In the genomic region with DNA sequence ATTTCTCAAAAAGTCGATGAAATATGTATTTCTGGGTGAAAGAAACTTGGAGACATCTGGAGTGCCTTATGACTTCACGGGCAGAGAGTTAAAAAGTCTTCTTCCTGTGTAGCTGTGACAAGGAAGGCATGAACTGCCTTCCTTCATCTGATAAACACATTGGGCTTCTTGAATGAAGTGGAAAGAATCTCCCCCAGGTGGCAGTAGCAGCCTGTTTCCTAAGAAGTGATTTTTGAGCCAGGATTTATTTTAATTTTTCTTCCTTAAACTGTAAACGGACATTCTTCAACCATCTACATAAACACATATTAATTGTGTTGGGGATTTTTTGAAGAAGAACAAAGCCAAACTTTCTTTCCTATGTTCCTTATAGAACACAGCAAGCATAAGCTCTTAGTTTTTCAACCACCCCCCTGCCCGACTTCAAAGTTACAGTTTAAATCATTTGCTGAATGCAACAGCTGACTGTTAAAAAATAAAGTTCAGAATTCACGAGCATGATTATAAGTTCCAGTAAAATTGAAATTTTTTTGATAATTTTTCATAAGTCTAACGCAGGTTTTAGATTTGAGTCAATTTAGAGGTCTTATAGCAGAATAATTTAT, we compare ENCODE assay signal across 8 cellular contexts. TPM values are rescaled to one million over a fixed set of nuclear protein-coding genes. Genes with fewer than 3 reads are reported as not detected.
DNase-seq lines count a peak whose midpoint lies in the region; ATAC-seq and TF ChIP-seq lines count a peak whose summit lies in the region.

No MANE protein-coding gene starts in this region.

- H4K20me1 ChIP-seq in OCI-LY7 (ENCODE audit: insufficient read depth, low read length) = no peaks in the 10 kb centered on the region

- intact Hi-C loops in OCI-LY7 (cut with micrococcal nuclease; ENCODE audit: unreplicated experiment) (loop anchor here (1.0 to 5.0 kb wide), 2 partner anchors 133 to 528 kb away; no protein-coding TSS in a partner anchor), colonic mucosa (cut with DNase I) (loop anchor here (2.0 kb wide), 1 partner anchor 443 kb away; no protein-coding TSS in a partner anchor)

- BruUV-seq in OCI-LY7 (replicated peaks; lab: Mats Ljungman, UMichigan) = no TSS peak

- ATAC-seq in GM18868 (IDR thresholded peaks at IDR 0.05; ENCODE audit: unreplicated experiment) = peak; percentile 80
- ATAC-seq in HG03378 (IDR thresholded peaks at IDR 0.05; ENCODE audit: unreplicated experiment) = peak; percentile 89
- ATAC-seq in HG03521 (IDR thresholded peaks at IDR 0.05; ENCODE audit: unreplicated experiment) = no peak
- no peak for ATAC-seq in HG03135 (IDR thresholded peaks at IDR 0.05; ENCODE audit: unreplicated experiment)

- H2AFZ ChIP-seq in OCI-LY7 (ENCODE audit: low read length) = peak overlapping the region; percentile 59; the same call in 1 of the 2 replicates

- H3K4me1 ChIP-seq in OCI-LY7 (ENCODE audit: insufficient read depth, low read length, poor library complexity, severe bottlenecking) (no peaks in the 10 kb centered on the region), colonic mucosa (no peaks in the 10 kb centered on the region)

- H3K27ac ChIP-seq in OCI-LY7 (ENCODE audit: low read depth, low read length, poor library complexity, severe bottlenecking) = no peak overlapping the region
- no peak overlapping the region for H3K27ac ChIP-seq in colonic mucosa

- H3K9me2 ChIP-seq in OCI-LY7 (ENCODE audit: insufficient read depth, low read length) = no peaks in the 10 kb centered on the region

- CTCF ChIA-PET in OCI-LY7 (lab: Charles Lee; ENCODE audit: unreplicated experiment) = interaction anchor here (1.1 kb wide), 1 partner anchor 15 kb away, joined by 3 read pairs; no protein-coding TSS in a partner anchor

- H3K79me2 ChIP-seq in OCI-LY7 (ENCODE audit: insufficient read depth, low read depth, low read length) = no peaks in the 10 kb centered on the region

- TF ChIP-seq CTCF in OCI-LY7 (conservative IDR thresholded peaks at IDR 0.05; ENCODE audit: low read length) (peak; percentile 88), colonic mucosa (IDR thresholded peaks at IDR 0.05) (peak; percentile 72)

- POLR2A ChIA-PET in OCI-LY7 (lab: Charles Lee) = interaction anchor here (0.7 to 1.6 kb wide), 3 partner anchors 13 to 42 kb away, joined by 3 to 4 read pairs (median 3); no protein-coding TSS in a partner anchor

- H3K9me3 ChIP-seq in OCI-LY7 (ENCODE audit: low read length) = no peaks in the 10 kb centered on the region
- no peaks in the 10 kb centered on the region for H3K9me3 ChIP-seq in colonic mucosa

- no peak overlapping the region for H3K4me3 ChIP-seq in OCI-LY7 (ENCODE audit: low read depth, low read length, poor library complexity, severe bottlenecking)
- no peak overlapping the region for H3K4me3 ChIP-seq in colonic mucosa

- DNase-seq in DMS 273 (lab: John Stamatoyannopoulos, UW; ENCODE audit: unreplicated experiment) = peak; percentile 64
- peak; percentile 64 for DNase-seq in OCI-LY7 (ENCODE audit: low spot score)
- DNase-seq in colonic mucosa = peak; percentile 22
- DNase-seq in midbrain (lab: John Stamatoyannopoulos, UW) = peak; percentile 19

- peak overlapping the region; percentile 39; the same call in 1 of the 2 replicates for H3K4me2 ChIP-seq in OCI-LY7 (ENCODE audit: low read length)

- no peak overlapping the region for H3K9ac ChIP-seq in colonic mucosa (ENCODE audit: low read depth in 2 of 2, low read length in 2 of 2)

- H3K36me3 ChIP-seq in OCI-LY7 (ENCODE audit: insufficient read depth, low read length) (no peaks in the 10 kb centered on the region), colonic mucosa (no peaks in the 10 kb centered on the region)

- H3K27me3 ChIP-seq in colonic mucosa = no peaks in the 10 kb centered on the region

RNA-seq across cellular contexts. Expression of gene GIMD1, which starts 1.0 kb away (rescaled TPM):
- total RNA-seq in OCI-LY7 (2014; rRNA removed; shearing (Covaris generic)) = not detected in 2 replicates
- total RNA-seq in OCI-LY7 (2022) (not detected in 2 replicates), colonic mucosa (not detected)

RNA-seq across cellular contexts. Expression of gene AIMP1, which starts 53.2 kb away (rescaled TPM):
- total RNA-seq in OCI-LY7 (2014; rRNA removed; shearing (Covaris generic)) = 17.4 and 26.7 TPM in 2 replicates
- 51.7 and 54.9 TPM in 2 replicates for total RNA-seq in OCI-LY7 (2022)
- 10 to 100 TPM; 45.1 to 56.2 TPM for total RNA-seq in colonic mucosa

RNA-seq across cellular contexts. Expression of gene TBCK, which starts 53.5 kb away (rescaled TPM):
- total RNA-seq in OCI-LY7 (2014; rRNA removed; shearing (Covaris generic)) = 30.2 and 46.5 TPM in 2 replicates
- total RNA-seq in OCI-LY7 (2022) (46.9 and 47.1 TPM in 2 replicates), colonic mucosa (10 to 100 TPM; 27.4 to 33.9 TPM)

Comparison
In these comparisons a context has a peak if more than half of its experiments do, and no peak if none do; other contexts are left out.
1. ATAC-seq: peak in GM18868 (single experiment) and HG03378 (single experiment); none in HG03521 (single experiment) and HG03135 (single experiment).
2. Peak in every context shown above with its lines, with median percentiles within 50 percentile points of each other: DNase-seq.